In genomic region chr15:38589502-38589901, GRCh38 we compare ENCODE assay signal across 12 cellular contexts. TPM values are rescaled to one million over a fixed set of nuclear protein-coding genes. Genes with fewer than 3 reads are reported as not detected.
DNase-seq lines count a peak whose midpoint lies in the region; ATAC-seq and TF ChIP-seq lines count a peak whose summit lies in the region.
"Had no signal": no experiment of that assay in that cellular context is flagged by ENCODE, and none has a peak within 500 bp of the region (broad histone marks: within the 10 kb centered on the region; RNA-seq: fewer than 3 reads in every experiment).

No MANE protein-coding gene starts in this region.

- 58 to 71% methylated on average over 4 of the region's 4 CpGs for WGBS in aorta, 2 donors

- DNase-seq in natural killer cell treated with Interleukin-12 subunit alpha and Interleukin-12 subunit beta and Interleukin-15 and Interleukin-18, amount 100 ng/mL, for 72 hours (ENCODE audit: low spot score): peak; percentile 74
- DNase-seq in natural killer cell (no peak), RPMI7951 (ENCODE audit: low read depth) (peak; percentile 76), fibroblast of pulmonary artery (ENCODE audit: low read depth) (peak; percentile 86), aorta (no peak), NCI-H1436 treated with DMSO at 0.1 percent for 48 hours (lab: John Stamatoyannopoulos, UW) (no peak)
- DNase-seq in activated CD4-positive, CD25-positive, alpha-beta regulatory T cell (lab: John Stamatoyannopoulos, UW): no peak
- DNase-seq: activated CD8-positive, alpha-beta memory T cell treated with anti-CD3 and anti-CD28 coated beads for 24 hours; DMS79; NCI-H526 treated with DMSO at 0.1 percent for 48 hours had no signal

- peak overlapping the region; percentile 66 to 91 for H3K27ac Mint-ChIP-seq in natural killer cell treated with Interleukin-12 subunit alpha and Interleukin-12 subunit beta and Interleukin-15 and Interleukin-18, amount 100 ng/mL, for 72 hours
- H3K27ac Mint-ChIP-seq in natural killer cell: no peak overlapping the region
- H3K27ac Mint-ChIP-seq: nephron had no signal

- ATAC-seq in natural killer cell treated with Interleukin-12 subunit alpha and Interleukin-12 subunit beta and Interleukin-15 and Interleukin-18, amount 100 ng/mL, for 72 hours: peak; percentile 91 to 96
- ATAC-seq in natural killer cell (no peak), aorta (ENCODE audit: low FRiP score) (peak; percentile 19), HG02840 (IDR thresholded peaks at IDR 0.05; ENCODE audit: low FRiP score, unreplicated experiment) (no peak)

- no peak overlapping the region for H3K27ac ChIP-seq in aorta (ENCODE audit: low read depth in 1 of 2, low read length in 2 of 2)

- H3K27me3 Mint-ChIP-seq in natural killer cell treated with Interleukin-12 subunit alpha and Interleukin-12 subunit beta and Interleukin-15 and Interleukin-18, amount 100 ng/mL, for 72 hours: no peaks in the 10 kb centered on the region
- H3K27me3 Mint-ChIP-seq in natural killer cell (ENCODE audit: low read depth in 2 of 2): peaks cover 0 to 4% of the 10 kb centered on the region in 2 donors

- no peaks in the 10 kb centered on the region for H3K36me3 ChIP-seq in aorta (ENCODE audit: control insufficient read depth in 1 of 2, insufficient read depth in 2 of 2, low read length in 1 of 2)

- TF ChIP-seq CTCF in natural killer cell (IDR thresholded peaks at IDR 0.05) (no peak), fibroblast of pulmonary artery (IDR thresholded peaks at IDR 0.05; ENCODE audit: low read length, missing control alignments) (no peak)

- H3K4me1 Mint-ChIP-seq in natural killer cell treated with Interleukin-12 subunit alpha and Interleukin-12 subunit beta and Interleukin-15 and Interleukin-18, amount 100 ng/mL, for 72 hours (ENCODE audit: low read depth in 2 of 2): peaks cover 41 to 51% of the 10 kb centered on the region in 2 donors
- H3K4me1 Mint-ChIP-seq in natural killer cell: peaks cover 14 to 15% of the 10 kb centered on the region in 2 donors
- H3K4me1 Mint-ChIP-seq: nephron had no signal

- H3K4me3 ChIP-seq in fibroblast of pulmonary artery (replicated peaks; ENCODE audit: low read depth, low read length): no peak overlapping the region
- no peak overlapping the region for H3K4me3 ChIP-seq in aorta (ENCODE audit: low read length in 2 of 2)

- H3K36me3 Mint-ChIP-seq in natural killer cell treated with Interleukin-12 subunit alpha and Interleukin-12 subunit beta and Interleukin-15 and Interleukin-18, amount 100 ng/mL, for 72 hours: peaks cover 8% of the 10 kb centered on the region
- no peaks in the 10 kb centered on the region for H3K36me3 Mint-ChIP-seq in natural killer cell

- no peaks in the 10 kb centered on the region for H3K27me3 ChIP-seq in aorta (ENCODE audit: control insufficient read depth in 1 of 2, insufficient read depth in 2 of 2, low read length in 1 of 2)

- H3K9me3 ChIP-seq in aorta (ENCODE audit: control insufficient read depth, low read length): no peaks in the 10 kb centered on the region

- H3K4me1 ChIP-seq in aorta (ENCODE audit: control insufficient read depth in 1 of 2, insufficient read depth in 2 of 2, low read length in 2 of 2): no peaks in the 10 kb centered on the region

- H3K9me3 Mint-ChIP-seq in natural killer cell treated with Interleukin-12 subunit alpha and Interleukin-12 subunit beta and Interleukin-15 and Interleukin-18, amount 100 ng/mL, for 72 hours: peaks cover 5% of the 10 kb centered on the region
- H3K9me3 Mint-ChIP-seq in natural killer cell: no peaks in the 10 kb centered on the region

- intact Hi-C loops in natural killer cell (cut with micrococcal nuclease): no loop called here
- intact Hi-C loops in aorta (cut with DNase I): loop anchor here in 1 of 2 donors (10.0 kb wide), 1 partner anchor 55 kb away; no protein-coding TSS in a partner anchor

- H3K4me3 Mint-ChIP-seq in natural killer cell treated with Interleukin-12 subunit alpha and Interleukin-12 subunit beta and Interleukin-15 and Interleukin-18, amount 100 ng/mL, for 72 hours: peak overlapping the region; percentile 57
- no peak overlapping the region for H3K4me3 Mint-ChIP-seq in natural killer cell
- H3K4me3 Mint-ChIP-seq: nephron had no signal

RNA-seq across cellular contexts. Expression of gene RASGRP1, which starts 24.9 kb away (rescaled TPM):
- total RNA-seq in natural killer cell treated with Interleukin-12 subunit alpha and Interleukin-12 subunit beta and Interleukin-15 and Interleukin-18, amount 100 ng/mL, for 72 hours: 100 to 1,000 TPM; 154 to 241 TPM
- 100 to 1,000 TPM in 1 of 3 donors, 10 to 100 TPM in 2; 65.9 to 122 (median 96.5) TPM for total RNA-seq in natural killer cell
- total RNA-seq in RPMI7951 (2014; rRNA removed; shearing (Covaris generic)): 0.12 and 0.20 TPM in 2 replicates
- 1 to 10 TPM; 1.5 to 3.1 TPM for total RNA-seq in aorta
- polyA plus RNA-seq in aorta: under 1 TPM in 1 of 2 donors, not detected in 1; 0.50 TPM

Comparison
In these comparisons a context has a peak if more than half of its experiments do, and no peak if none do; other contexts are left out.
1. ATAC-seq: peak in natural killer cell treated with Interleukin-12 subunit alpha and Interleukin-12 subunit beta and Interleukin-15 and Interleukin-18, amount 100 ng/mL, for 72 hours (2 of 2) and aorta (single experiment); none in natural killer cell (0 of 3) and HG02840 (single experiment).
2. DNase-seq: peak in natural killer cell treated with Interleukin-12 subunit alpha and Interleukin-12 subunit beta and Interleukin-15 and Interleukin-18, amount 100 ng/mL, for 72 hours (single experiment), RPMI7951 (single experiment) and fibroblast of pulmonary artery (single experiment); none in natural killer cell (single experiment), aorta (0 of 2), NCI-H1436 treated with DMSO at 0.1 percent for 48 hours (single experiment) and activated CD4-positive, CD25-positive, alpha-beta regulatory T cell (0 of 4).
3. H3K27ac Mint-ChIP-seq: peak in natural killer cell treated with Interleukin-12 subunit alpha and Interleukin-12 subunit beta and Interleukin-15 and Interleukin-18, amount 100 ng/mL, for 72 hours (2 of 2); none in natural killer cell (0 of 2).
4. RNA of gene RASGRP1, which starts 24.9 kb away (total RNA-seq): 154 to 241 TPM in natural killer cell treated with Interleukin-12 subunit alpha and Interleukin-12 subunit beta and Interleukin-15 and Interleukin-18, amount 100 ng/mL, for 72 hours and 65.9 to 122 TPM in natural killer cell; 1.5 to 3.1 TPM in aorta and 0.12 to 0.20 TPM in RPMI7951; every median in the first group is over 10 times any median in the second.